Comparison of ENCODE assay signal across 19 cellular contexts in genomic region chr19:1944916-1945561, GRCh38. TPM values are rescaled to one million over a fixed set of nuclear protein-coding genes. Genes with fewer than 3 reads are reported as not detected.
A peak's percentile ranks its signal among the peaks of the same experiment; 100 is the strongest.
DNase-seq lines count a peak whose midpoint lies in the region; ATAC-seq, FAIRE-seq and TF ChIP-seq lines count a peak whose summit lies in the region.
"Had no signal": no experiment of that assay in that cellular context is flagged by ENCODE, and none has a peak within 500 bp of the region (broad histone marks: within the 10 kb centered on the region; RNA-seq: fewer than 3 reads in every experiment).

No MANE protein-coding gene starts in this region.

- H3K9ac ChIP-seq in Loucy (ENCODE audit: low read depth, low read length, poor library complexity, severe bottlenecking) (no peak overlapping the region), H1 (replicated peaks in 1 of 4; ENCODE audit: extremely low read depth in 1 of 4, low read depth in 3 of 4, low read length in 3 of 4) (no peak overlapping the region)
- H3K9ac ChIP-seq: KMS-11 had no signal

- H3K4me3 ChIP-seq in Loucy (ENCODE audit: low read length, poor library complexity, severe bottlenecking) (no peak overlapping the region), H1 (ENCODE audit: extremely low read depth in 1 of 4, insufficient read depth in 2 of 4, low read depth in 3 of 4, low read length in 4 of 4) (no peak overlapping the region)
- H3K4me3 ChIP-seq: gastrocnemius medialis, hepatocyte, SK-N-MC had no signal

- peak overlapping the region; percentile 94 for H3K4me2 ChIP-seq in Loucy (ENCODE audit: low read depth, low read length, poor library complexity, severe bottlenecking)
- no peak overlapping the region for H3K4me2 ChIP-seq in H1 (ENCODE audit: insufficient read depth in 1 of 2, low read depth in 2 of 2, low read length in 2 of 2)
- H3K4me2 ChIP-seq: hepatocyte, KMS-11 had no signal

- H3K36me3 ChIP-seq in Loucy (ENCODE audit: insufficient read depth, low read length) (no peaks in the 10 kb centered on the region), H1 (ENCODE audit: control insufficient read depth in 2 of 4, insufficient read depth in 4 of 4, low read length in 3 of 4) (no peaks in the 10 kb centered on the region)
- H3K36me3 ChIP-seq: gastrocnemius medialis had no signal

- H4K20me1 ChIP-seq in Loucy (ENCODE audit: insufficient read depth, low read length, poor library complexity, severe bottlenecking) (peaks cover 74% of the 10 kb centered on the region), H1 (replicated peaks in 1 of 2; ENCODE audit: control insufficient read depth in 1 of 2, insufficient read depth in 2 of 2, low read length in 2 of 2) (peaks cover 39 to 46% of the 10 kb centered on the region in 2 experiments)

- H3F3A ChIP-seq in Loucy (ENCODE audit: low read depth), result no peaks in the 10 kb centered on the region; the same call in 1 of the 2 replicates

- no peak overlapping the region for H3K27ac ChIP-seq in H1 (ENCODE audit: low read depth, low read length)
- H3K27ac ChIP-seq in substantia nigra (ENCODE audit: low read depth, low read length, poor library complexity, severe bottlenecking), result peak overlapping the region; percentile 55
- H3K27ac ChIP-seq: gastrocnemius medialis, hepatocyte, KMS-11, SK-N-MC had no signal

- no peak overlapping the region for H2BK12ac ChIP-seq in H1 (ENCODE audit: low read depth, low read length)

- H3K9me3 ChIP-seq in Loucy (ENCODE audit: insufficient read depth, low read depth, low read length) (no peaks in the 10 kb centered on the region), H1 (ENCODE audit: insufficient read depth in 2 of 2, low read depth in 1 of 2, low read length in 1 of 2) (no peaks in the 10 kb centered on the region)
- H3K9me3 ChIP-seq: gastrocnemius medialis had no signal

- WGBS in H1 (ENCODE audit: extremely low coverage in 1 of 2, insufficient coverage in 1 of 2, insufficient read length in 1 of 2, insufficient replicate concordance in 2 of 2, low coverage in 1 of 2, low lambda C conversion rate in 2 of 2, missing lambda C conversion rate in 1 of 2), 2 experiments, result 93% methylated on average over 26 of the region's 30 CpGs; no CpG with 5 or more reads in 1 of the 2 experiments

- H3K4me1 ChIP-seq in Loucy (ENCODE audit: insufficient read depth, low read length, poor library complexity, severe bottlenecking), result peaks cover 20% of the 10 kb centered on the region
- peaks cover 0 to 23% (median 11%) of the 10 kb centered on the region in 4 experiments; a peak in 6 of 7 replicates for H3K4me1 ChIP-seq in H1 (replicated peaks in 1 of 4; ENCODE audit: control insufficient read depth in 3 of 4, insufficient read depth in 4 of 4, low read length in 3 of 4)

- peaks cover 40% of the 10 kb centered on the region for H3K4me1 Mint-ChIP-seq in activated naive CD4-positive, alpha-beta T cell treated with anti-CD3 and anti-CD28 coated beads, Interleukin-2, amount 10 ng/mL, durations not matched to agents 7 days and 5 days

- POLR2A ChIA-PET in H1 (lab: Charles Lee; ENCODE audit: partially characterized antibody), result interaction anchor here (0.6 to 3.4 kb wide), 8 partner anchors 8 to 144 kb away, joined by 3 to 13 read pairs (median 3); no protein-coding TSS in a partner anchor

- H3K14ac ChIP-seq in H1 (ENCODE audit: insufficient read length), result no peak overlapping the region

- no peak overlapping the region for H3K56ac ChIP-seq in H1 (replicated peaks; ENCODE audit: insufficient read length, low read depth, low read length)

- H2BK5ac ChIP-seq in H1 (ENCODE audit: low read depth, low read length), result peak overlapping the region; percentile 60; the same call in 1 of the 2 replicates

- no peak overlapping the region for H4K91ac ChIP-seq in H1 (replicated peaks; ENCODE audit: insufficient read length, low read length)

- H3K9me3 Mint-ChIP-seq in activated naive CD4-positive, alpha-beta T cell treated with anti-CD3 and anti-CD28 coated beads, Interleukin-2, amount 10 ng/mL, durations not matched to agents 7 days and 5 days, result no peaks in the 10 kb centered on the region
- H3K9me3 Mint-ChIP-seq: activated CD4-positive, alpha-beta T cell treated with anti-CD3 and anti-CD28 coated beads, Interleukin-2, amount 10 ng/mL, durations not matched to agents 24 days and 14 days; activated naive CD4-positive, alpha-beta T cell treated with anti-CD3 and anti-CD28 coated beads, Interleukin-2, amount 50 U/mL, for 72 hours; immature natural killer cell; stimulated activated naive CD8-positive, alpha-beta T cell treated with anti-CD3 and anti-CD28 coated beads, Interleukin-15, Interleukin-2, amounts not matched to agents 100 ng/mL and 50 ng/mL, for 24 hours had no signal

- no peak overlapping the region for H4K8ac ChIP-seq in H1 (ENCODE audit: extremely low read depth, insufficient read depth, low read length)

- TF ChIP-seq EP300 in H1 (IDR thresholded peaks at IDR 0.05; ENCODE audit: borderline replicate concordance in 1 of 2, low read depth in 2 of 2, low read length in 2 of 2), result no peak

- no peaks in the 10 kb centered on the region for H3K9me2 ChIP-seq in Loucy (replicated peaks; ENCODE audit: low read depth, low read length)

- H3K18ac ChIP-seq in H1 (ENCODE audit: extremely low read depth, low read length), result no peak overlapping the region

- no peak overlapping the region for H2BK120ac ChIP-seq in H1 (replicated peaks; ENCODE audit: low read depth, low read length)

- peaks cover 26% of the 10 kb centered on the region for H3K36me3 Mint-ChIP-seq in activated naive CD4-positive, alpha-beta T cell treated with anti-CD3 and anti-CD28 coated beads, Interleukin-2, amount 10 ng/mL, durations not matched to agents 7 days and 5 days
- H3K36me3 Mint-ChIP-seq: immature natural killer cell had no signal

- H3K27me3 ChIP-seq in Loucy (ENCODE audit: insufficient read depth, low read length, poor library complexity, severe bottlenecking), result no peaks in the 10 kb centered on the region
- H3K27me3 ChIP-seq in H1 (replicated peaks in 1 of 4; ENCODE audit: control insufficient read depth in 3 of 4, extremely low read depth in 1 of 4, insufficient read depth in 3 of 4, low read length in 3 of 4), result no peaks in the 10 kb centered on the region
- H3K27me3 ChIP-seq: gastrocnemius medialis, hepatocyte had no signal

- no peak overlapping the region for H2BK15ac ChIP-seq in H1 (ENCODE audit: low read length)

- no peak for FAIRE-seq in H1 (lab: Jason Lieb, UNC)
- FAIRE-seq: astrocyte, HTR-8/SVneo had no signal

- no peak for TF ChIP-seq POLR2A in H1 (IDR thresholded peaks at IDR 0.05; ENCODE audit: control extremely low read depth in 1 of 2, low read depth in 2 of 2, low read length in 2 of 2)

- H4K5ac ChIP-seq in H1 (ENCODE audit: insufficient read length, low read depth, low read length), result no peak overlapping the region

- no peak for TF ChIP-seq RAD21 in H1 (IDR thresholded peaks at IDR 0.05 in 1 of 2, conservative IDR thresholded peaks at IDR 0.05 in 1 of 2; ENCODE audit: low read depth in 2 of 2, low read length in 2 of 2)

- H2BK20ac ChIP-seq in H1 (ENCODE audit: low read length), result no peak overlapping the region

- no peak overlapping the region for H3K4ac ChIP-seq in H1 (replicated peaks; ENCODE audit: insufficient read length, low read depth, low read length)

- peaks cover 6% of the 10 kb centered on the region for H3K27me3 Mint-ChIP-seq in activated naive CD4-positive, alpha-beta T cell treated with anti-CD3 and anti-CD28 coated beads, Interleukin-2, amount 10 ng/mL, durations not matched to agents 7 days and 5 days
- H3K27me3 Mint-ChIP-seq: activated CD4-positive, alpha-beta T cell treated with anti-CD3 and anti-CD28 coated beads, Interleukin-2, amount 10 ng/mL, durations not matched to agents 24 days and 14 days; stimulated activated naive CD8-positive, alpha-beta T cell treated with anti-CD3 and anti-CD28 coated beads, Interleukin-15, Interleukin-2, amounts not matched to agents 100 ng/mL and 50 ng/mL, for 24 hours had no signal

- DNase-seq in activated naive CD4-positive, alpha-beta T cell treated with anti-CD3 and anti-CD28 coated beads, Interleukin-2, amount 10 ng/mL, durations not matched to agents 7 days and 5 days, result no peak
- DNase-seq in activated naive CD4-positive, alpha-beta T cell treated with Interleukin-2 at 50 U/mL for 16 hours, result no peak
- DNase-seq in H1 (ENCODE audit: low read depth in 1 of 2, low spot score in 2 of 2), result no peak
- no peak for DNase-seq in substantia nigra (lab: John Stamatoyannopoulos, UW)
- DNase-seq in DMS153 treated with DMSO at 0.1 percent for 48 hours (lab: John Stamatoyannopoulos, UW; ENCODE audit: unreplicated experiment), result no peak
- no peak for DNase-seq in stimulated activated CD4-positive, alpha-beta T cell treated with anti-CD3 and anti-CD28 coated beads, Interleukin-15, amount 100 ng/mL, for 24 hours
- DNase-seq: immature natural killer cell, NCI-H774 had no signal

- H3K27ac Mint-ChIP-seq in activated naive CD4-positive, alpha-beta T cell treated with anti-CD3 and anti-CD28 coated beads, Interleukin-2, amount 10 ng/mL, durations not matched to agents 7 days and 5 days, result peak overlapping the region; percentile 64
- H3K27ac Mint-ChIP-seq: stimulated activated naive CD8-positive, alpha-beta T cell treated with anti-CD3 and anti-CD28 coated beads, Interleukin-15, Interleukin-2, amounts not matched to agents 100 ng/mL and 50 ng/mL, for 24 hours had no signal

- no peak for ATAC-seq in GM21723 (IDR thresholded peaks at IDR 0.05; ENCODE audit: unreplicated experiment)
- ATAC-seq: activated naive CD4-positive, alpha-beta T cell treated with anti-CD3 and anti-CD28 coated beads, Interleukin-2, amount 50 U/mL, for 72 hours; gastrocnemius medialis had no signal

- peaks cover 19% of the 10 kb centered on the region for H3K79me1 ChIP-seq in H1 (ENCODE audit: low read depth, low read length)

- H3K23me2 ChIP-seq in H1 (ENCODE audit: low read depth, low read length), result peaks cover 15% of the 10 kb centered on the region; the same call in 1 of the 2 replicates

- no peak overlapping the region; the same call in 1 of the 2 replicates for H2AK5ac ChIP-seq in H1 (ENCODE audit: low read depth, low read length)

- no peak overlapping the region for H2AFZ ChIP-seq in Loucy (ENCODE audit: low read length)
- no peak overlapping the region for H2AFZ ChIP-seq in H1 (ENCODE audit: low read length)
- H2AFZ ChIP-seq: hepatocyte had no signal

- TF ChIP-seq CTCF in Loucy (conservative IDR thresholded peaks at IDR 0.05; ENCODE audit: low read length) (no peak), H1 (IDR thresholded peaks at IDR 0.05; ENCODE audit: control extremely low read depth in 1 of 3, insufficient read depth in 1 of 3, low read depth in 1 of 3, low read length in 3 of 3) (no peak)

- CTCF ChIA-PET in activated naive CD4-positive, alpha-beta T cell treated with anti-CD3 and anti-CD28 coated beads, Interleukin-2, amount 10 ng/mL, durations not matched to agents 7 days and 5 days (lab: Charles Lee), result interaction anchor here (0.5 to 2.3 kb wide), 6 partner anchors 15 to 501 kb away, joined by 3 to 10 read pairs (median 3); no protein-coding TSS in a partner anchor
- CTCF ChIA-PET in H1 (lab: Charles Lee; ENCODE audit: partially characterized antibody), result interaction anchor here (0.7 to 3.6 kb wide), 26 partner anchors 9 to 883 kb away, joined by 3 to 23 read pairs (median 5); no protein-coding TSS in a partner anchor

- peak overlapping the region; percentile 26 for H3K4me3 Mint-ChIP-seq in activated naive CD4-positive, alpha-beta T cell treated with anti-CD3 and anti-CD28 coated beads, Interleukin-2, amount 10 ng/mL, durations not matched to agents 7 days and 5 days
- H3K4me3 Mint-ChIP-seq: activated CD4-positive, alpha-beta T cell treated with anti-CD3 and anti-CD28 coated beads, Interleukin-2, amount 10 ng/mL, durations not matched to agents 24 days and 14 days; stimulated activated naive CD8-positive, alpha-beta T cell treated with anti-CD3 and anti-CD28 coated beads, Interleukin-15, Interleukin-2, amounts not matched to agents 100 ng/mL and 50 ng/mL, for 24 hours had no signal

- no peak overlapping the region for H3K23ac ChIP-seq in H1 (ENCODE audit: insufficient read length)

- H3K79me2 ChIP-seq in Loucy (ENCODE audit: insufficient read depth, low read length) (peaks cover 87% of the 10 kb centered on the region), H1 (ENCODE audit: control insufficient read depth in 1 of 2, insufficient read depth in 2 of 2, low read length in 2 of 2) (peaks cover 60 to 76% of the 10 kb centered on the region in 2 experiments)

RNA-seq across cellular contexts. Expression of gene CSNK1G2, which starts 4.1 kb away (rescaled TPM):
- 99.5 and 108 TPM in 2 replicates for total RNA-seq in H1 (2021; fragmentation: NEBNext Ultra II Directional; extraction: Animal tissue kit (Norgen Biotek cat#: 25700))
- 130 and 184 TPM in 2 replicates for polyA plus RNA-seq in H1 (2011; rRNA removed)
- polyA plus RNA-seq in H1 (2011; cell fraction: cytosol; rRNA removed), result 123 TPM
- 379 TPM for polyA plus RNA-seq in H1 (2011; cell fraction: nucleus; rRNA removed)
- polyA plus RNA-seq in H1 (2012, experiment 1 of 2), result 99.6 to 116 TPM (median 105 TPM) in 4 replicates
- 147 TPM for polyA plus RNA-seq in H1 (2012, experiment 2 of 2)
- polyA plus RNA-seq in H1 (2013, experiment 1 of 2), result 141 TPM
- 142 TPM for polyA plus RNA-seq in H1 (2013, experiment 2 of 2)
- polyA minus RNA-seq in H1 (2011; rRNA and poly(A)+ RNA removed), result 46.6 and 71.7 TPM in 2 replicates
- 61.9 TPM for polyA minus RNA-seq in H1 (2011; cell fraction: cytosol; rRNA and poly(A)+ RNA removed)
- 59.6 TPM for polyA minus RNA-seq in H1 (2011; cell fraction: nucleus; rRNA and poly(A)+ RNA removed)

RNA-seq across cellular contexts. Expression of gene ADAT3, which starts 39.8 kb away (rescaled TPM):
- total RNA-seq in H1 (2021; fragmentation: NEBNext Ultra II Directional; extraction: Animal tissue kit (Norgen Biotek cat#: 25700)), result 10.2 and 10.8 TPM in 2 replicates
- 5.4 and 9.8 TPM in 2 replicates for polyA plus RNA-seq in H1 (2011; rRNA removed)
- 3.8 TPM for polyA plus RNA-seq in H1 (2011; cell fraction: cytosol; rRNA removed)
- polyA plus RNA-seq in H1 (2011; cell fraction: nucleus; rRNA removed), result 8.3 TPM
- 2.4 to 6.3 TPM (median 5.5 TPM) in 4 replicates for polyA plus RNA-seq in H1 (2012, experiment 1 of 2)
- 4.1 TPM for polyA plus RNA-seq in H1 (2012, experiment 2 of 2)
- 7.0 TPM for polyA plus RNA-seq in H1 (2013, experiment 1 of 2)
- 6.6 TPM for polyA plus RNA-seq in H1 (2013, experiment 2 of 2)
- 1.0 TPM in 1 of 2 replicates, not detected in the other for polyA minus RNA-seq in H1 (2011; rRNA and poly(A)+ RNA removed)
- 7.4 TPM for polyA minus RNA-seq in H1 (2011; cell fraction: cytosol; rRNA and poly(A)+ RNA removed)
- polyA minus RNA-seq in H1 (2011; cell fraction: nucleus; rRNA and poly(A)+ RNA removed), result 7.8 TPM

RNA-seq across cellular contexts. Expression of gene SCAMP4, which starts 39.8 kb away (rescaled TPM):
- total RNA-seq in H1 (2021; fragmentation: NEBNext Ultra II Directional; extraction: Animal tissue kit (Norgen Biotek cat#: 25700)), result 61.4 and 65.7 TPM in 2 replicates
- 17.1 and 39.6 TPM in 2 replicates for polyA plus RNA-seq in H1 (2011; rRNA removed)
- polyA plus RNA-seq in H1 (2011; cell fraction: cytosol; rRNA removed), result 24.4 TPM
- polyA plus RNA-seq in H1 (2011; cell fraction: nucleus; rRNA removed), result 75.6 TPM
- 35.8 to 66.0 TPM (median 58.3 TPM) in 4 replicates for polyA plus RNA-seq in H1 (2012, experiment 1 of 2)
- polyA plus RNA-seq in H1 (2012, experiment 2 of 2), result 37.8 TPM
- 58.4 TPM for polyA plus RNA-seq in H1 (2013, experiment 1 of 2)
- polyA plus RNA-seq in H1 (2013, experiment 2 of 2), result 60.6 TPM
- polyA minus RNA-seq in H1 (2011; rRNA and poly(A)+ RNA removed), result 20.5 TPM in 2 replicates
- polyA minus RNA-seq in H1 (2011; cell fraction: cytosol; rRNA and poly(A)+ RNA removed), result 26.4 TPM
- 39.3 TPM for polyA minus RNA-seq in H1 (2011; cell fraction: nucleus; rRNA and poly(A)+ RNA removed)

RNA-seq across cellular contexts. Expression of gene ABHD17A, which starts 59.7 kb away (rescaled TPM):
- 41.2 and 45.3 TPM in 2 replicates for total RNA-seq in H1 (2021; fragmentation: NEBNext Ultra II Directional; extraction: Animal tissue kit (Norgen Biotek cat#: 25700))
- polyA plus RNA-seq in H1 (2011; rRNA removed), result 87.4 and 98.0 TPM in 2 replicates
- 60.4 TPM for polyA plus RNA-seq in H1 (2011; cell fraction: cytosol; rRNA removed)
- polyA plus RNA-seq in H1 (2011; cell fraction: nucleus; rRNA removed), result 86.1 TPM
- 15.8 to 35.0 TPM (median 33.1 TPM) in 4 replicates for polyA plus RNA-seq in H1 (2012, experiment 1 of 2)
- 33.7 TPM for polyA plus RNA-seq in H1 (2012, experiment 2 of 2)
- 35.1 TPM for polyA plus RNA-seq in H1 (2013, experiment 1 of 2)
- 34.7 TPM for polyA plus RNA-seq in H1 (2013, experiment 2 of 2)
- 8.1 and 11.4 TPM in 2 replicates for polyA minus RNA-seq in H1 (2011; rRNA and poly(A)+ RNA removed)
- polyA minus RNA-seq in H1 (2011; cell fraction: cytosol; rRNA and poly(A)+ RNA removed), result 24.5 TPM
- 18.1 TPM for polyA minus RNA-seq in H1 (2011; cell fraction: nucleus; rRNA and poly(A)+ RNA removed)
